Comparison of ENCODE assay signal across 1 cellular context in the genomic region with DNA sequence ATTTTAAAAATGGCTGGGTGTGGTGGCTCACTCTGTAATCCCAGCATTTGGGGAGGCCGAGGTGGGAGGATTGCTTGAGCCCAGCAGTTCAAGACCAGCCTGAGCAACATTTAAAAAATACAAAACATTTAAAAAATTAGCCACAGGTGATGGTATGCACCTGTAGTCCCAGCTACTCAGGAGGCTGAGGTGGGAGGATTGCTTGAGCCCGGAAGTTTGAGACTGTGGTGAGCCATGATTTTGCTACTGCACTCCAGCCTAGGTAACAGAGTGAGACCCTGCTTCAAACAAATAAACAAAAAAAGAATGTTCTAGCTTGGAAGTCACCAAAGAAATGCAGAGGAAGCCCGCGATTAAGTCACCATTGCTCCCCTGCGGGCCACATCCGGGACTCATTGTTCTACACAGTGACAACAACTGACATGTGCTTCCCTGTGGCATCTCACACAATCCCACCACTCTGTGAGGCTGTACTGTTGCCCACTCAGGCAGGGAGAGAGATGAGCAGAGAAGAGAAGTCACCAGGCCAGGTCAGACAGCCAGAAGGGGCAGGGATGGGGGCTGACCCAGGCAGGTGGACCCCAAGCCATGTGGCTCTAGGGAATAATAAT.
TF ChIP-seq lines count a peak whose summit lies in the region.

No MANE protein-coding gene starts in this region.

TF ChIP-seq in WTC11, 78 proteins besides CTCF, POLR2A, EP300 and RAD21 (continued from another document):
- TF ChIP-seq, protein P1, sequence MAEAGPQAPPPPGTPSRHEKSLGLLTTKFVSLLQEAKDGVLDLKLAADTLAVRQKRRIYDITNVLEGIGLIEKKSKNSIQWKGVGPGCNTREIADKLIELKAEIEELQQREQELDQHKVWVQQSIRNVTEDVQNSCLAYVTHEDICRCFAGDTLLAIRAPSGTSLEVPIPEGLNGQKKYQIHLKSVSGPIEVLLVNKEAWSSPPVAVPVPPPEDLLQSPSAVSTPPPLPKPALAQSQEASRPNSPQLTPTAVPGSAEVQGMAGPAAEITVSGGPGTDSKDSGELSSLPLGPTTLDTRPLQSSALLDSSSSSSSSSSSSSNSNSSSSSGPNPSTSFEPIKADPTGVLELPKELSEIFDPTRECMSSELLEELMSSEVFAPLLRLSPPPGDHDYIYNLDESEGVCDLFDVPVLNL (CRISPR knock-in tag; IDR thresholded peaks at IDR 0.05; ENCODE audit: borderline replicate concordance, low read depth): no peak
- TF ChIP-seq, protein P2, sequence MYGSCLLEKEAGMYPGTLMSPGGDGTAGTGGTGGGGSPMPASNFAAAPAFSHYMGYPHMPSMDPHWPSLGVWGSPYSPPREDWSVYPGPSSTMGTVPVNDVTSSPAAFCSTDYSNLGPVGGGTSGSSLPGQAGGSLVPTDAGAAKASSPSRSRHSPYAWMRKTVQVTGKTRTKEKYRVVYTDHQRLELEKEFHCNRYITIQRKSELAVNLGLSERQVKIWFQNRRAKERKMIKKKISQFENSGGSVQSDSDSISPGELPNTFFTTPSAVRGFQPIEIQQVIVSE (CRISPR knock-in tag; IDR thresholded peaks at IDR 0.05; ENCODE audit: borderline replicate concordance): no peak
- TF ChIP-seq, protein P3, sequence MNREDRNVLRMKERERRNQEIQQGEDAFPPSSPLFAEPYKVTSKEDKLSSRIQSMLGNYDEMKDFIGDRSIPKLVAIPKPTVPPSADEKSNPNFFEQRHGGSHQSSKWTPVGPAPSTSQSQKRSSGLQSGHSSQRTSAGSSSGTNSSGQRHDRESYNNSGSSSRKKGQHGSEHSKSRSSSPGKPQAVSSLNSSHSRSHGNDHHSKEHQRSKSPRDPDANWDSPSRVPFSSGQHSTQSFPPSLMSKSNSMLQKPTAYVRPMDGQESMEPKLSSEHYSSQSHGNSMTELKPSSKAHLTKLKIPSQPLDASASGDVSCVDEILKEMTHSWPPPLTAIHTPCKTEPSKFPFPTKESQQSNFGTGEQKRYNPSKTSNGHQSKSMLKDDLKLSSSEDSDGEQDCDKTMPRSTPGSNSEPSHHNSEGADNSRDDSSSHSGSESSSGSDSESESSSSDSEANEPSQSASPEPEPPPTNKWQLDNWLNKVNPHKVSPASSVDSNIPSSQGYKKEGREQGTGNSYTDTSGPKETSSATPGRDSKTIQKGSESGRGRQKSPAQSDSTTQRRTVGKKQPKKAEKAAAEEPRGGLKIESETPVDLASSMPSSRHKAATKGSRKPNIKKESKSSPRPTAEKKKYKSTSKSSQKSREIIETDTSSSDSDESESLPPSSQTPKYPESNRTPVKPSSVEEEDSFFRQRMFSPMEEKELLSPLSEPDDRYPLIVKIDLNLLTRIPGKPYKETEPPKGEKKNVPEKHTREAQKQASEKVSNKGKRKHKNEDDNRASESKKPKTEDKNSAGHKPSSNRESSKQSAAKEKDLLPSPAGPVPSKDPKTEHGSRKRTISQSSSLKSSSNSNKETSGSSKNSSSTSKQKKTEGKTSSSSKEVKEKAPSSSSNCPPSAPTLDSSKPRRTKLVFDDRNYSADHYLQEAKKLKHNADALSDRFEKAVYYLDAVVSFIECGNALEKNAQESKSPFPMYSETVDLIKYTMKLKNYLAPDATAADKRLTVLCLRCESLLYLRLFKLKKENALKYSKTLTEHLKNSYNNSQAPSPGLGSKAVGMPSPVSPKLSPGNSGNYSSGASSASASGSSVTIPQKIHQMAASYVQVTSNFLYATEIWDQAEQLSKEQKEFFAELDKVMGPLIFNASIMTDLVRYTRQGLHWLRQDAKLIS (CRISPR knock-in tag; IDR thresholded peaks at IDR 0.05; ENCODE audit: borderline replicate concordance): no peak
